16 cellular contexts compared by ENCODE assay signal in the genomic region with DNA sequence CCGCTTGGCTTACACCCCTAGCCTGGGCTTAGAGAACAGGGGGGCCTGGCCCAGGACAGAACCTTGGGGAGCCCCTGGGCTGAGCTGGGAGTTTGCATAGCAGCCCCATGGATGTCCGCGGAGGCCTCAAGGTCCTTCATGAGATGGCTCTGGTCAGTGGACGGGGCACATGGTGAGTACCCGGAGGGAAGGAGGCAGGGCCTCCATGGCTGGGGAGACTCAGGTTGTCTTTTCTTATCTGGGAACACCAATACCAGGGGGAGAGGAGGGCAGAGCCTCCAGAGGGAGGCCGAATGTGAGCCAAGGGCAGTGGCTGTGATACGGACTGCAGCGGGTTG.
DNase-seq lines count a peak whose midpoint lies in the region; ATAC-seq and TF ChIP-seq lines count a peak whose summit lies in the region.
"Had no signal": no experiment of that assay in that cellular context is flagged by ENCODE, and none has a peak within 500 bp of the region (broad histone marks: within the 10 kb centered on the region; RNA-seq: fewer than 3 reads in every experiment).

No MANE protein-coding gene starts in this region.

- POLR2A ChIA-PET in naive thymus-derived CD4-positive, alpha-beta T cell (lab: Charles Lee) = no interaction called here
- POLR2A ChIA-PET in CD8-positive, alpha-beta T cell (lab: Charles Lee) = no interaction called here

- ATAC-seq in naive thymus-derived CD4-positive, alpha-beta T cell = peak; percentile 26
- peak; percentile 21 for ATAC-seq in stimulated activated naive CD8-positive, alpha-beta T cell treated with anti-CD3 and anti-CD28 coated beads, Interleukin-15, amount 100 ng/mL, for 72 hours
- no peak for ATAC-seq in CD8-positive, alpha-beta T cell
- ATAC-seq in GM18498 (IDR thresholded peaks at IDR 0.05; ENCODE audit: unreplicated experiment) = no peak
- ATAC-seq: HCT116 had no signal

- peaks cover 3% of the 10 kb centered on the region for H3K27me3 Mint-ChIP-seq in endodermal cell (ENCODE audit: insufficient read depth)
- no peaks in the 10 kb centered on the region for H3K27me3 Mint-ChIP-seq in naive thymus-derived CD4-positive, alpha-beta T cell
- H3K27me3 Mint-ChIP-seq in progenitor cell of endocrine pancreas = no peaks in the 10 kb centered on the region
- peaks cover 9% of the 10 kb centered on the region for H3K27me3 Mint-ChIP-seq in stimulated activated naive CD8-positive, alpha-beta T cell treated with anti-CD3 and anti-CD28 coated beads, Interleukin-15, amount 100 ng/mL, for 72 hours
- H3K27me3 Mint-ChIP-seq in CD8-positive, alpha-beta T cell (ENCODE audit: low read depth) = no peaks in the 10 kb centered on the region

- H3K27ac Mint-ChIP-seq in endodermal cell (peak overlapping the region; percentile 35), progenitor cell of endocrine pancreas (peak overlapping the region; percentile 51)
- no peak overlapping the region for H3K27ac Mint-ChIP-seq in naive thymus-derived CD4-positive, alpha-beta T cell
- no peak overlapping the region for H3K27ac Mint-ChIP-seq in stimulated activated naive CD8-positive, alpha-beta T cell treated with anti-CD3 and anti-CD28 coated beads, Interleukin-15, amount 100 ng/mL, for 72 hours
- H3K27ac Mint-ChIP-seq in CD8-positive, alpha-beta T cell = no peak overlapping the region
- H3K27ac Mint-ChIP-seq: CD4-positive, CD25-positive, alpha-beta regulatory T cell; HFFc6; IgD-negative memory B cell had no signal

- intact Hi-C loops in naive thymus-derived CD4-positive, alpha-beta T cell (cut with micrococcal nuclease) = no loop called here
- intact Hi-C loops in CD8-positive, alpha-beta T cell (cut with DNase I, micrococcal nuclease) = no loop called here

- no peaks in the 10 kb centered on the region for H3K9me3 ChIP-seq in endodermal cell (ENCODE audit: control insufficient read depth, low read length)
- no peaks in the 10 kb centered on the region for H3K9me3 ChIP-seq in naive thymus-derived CD4-positive, alpha-beta T cell (ENCODE audit: control insufficient read depth in 2 of 3, low read length in 3 of 3)
- no peaks in the 10 kb centered on the region for H3K9me3 ChIP-seq in CD8-positive, alpha-beta T cell (ENCODE audit: low read length)
- H3K9me3 ChIP-seq: BE2C, Caco-2 had no signal

- no peak for DNase-seq in endodermal cell
- no peak for DNase-seq in naive thymus-derived CD4-positive, alpha-beta T cell
- no peak for DNase-seq in progenitor cell of endocrine pancreas (ENCODE audit: low spot score, unreplicated experiment)
- DNase-seq in stimulated activated naive CD8-positive, alpha-beta T cell treated with anti-CD3 and anti-CD28 coated beads, Interleukin-15, amount 100 ng/mL, for 72 hours = no peak
- no peak for DNase-seq in CD8-positive, alpha-beta T cell
- DNase-seq in stimulated activated CD4-positive, alpha-beta T cell treated with anti-CD3 and anti-CD28 coated beads, Interleukin-2, amount 100 ng/mL, for 24 hours = no peak
- DNase-seq: ACHN; BE2C; C1 segment of cervical spinal cord; Caco-2; CD4-positive, CD25-positive, alpha-beta regulatory T cell; GOT3; HFFc6 had no signal

- no peak overlapping the region for H3K9ac ChIP-seq in endodermal cell (ENCODE audit: extremely low read depth, low read length, poor library complexity, severe bottlenecking)

- no peak for TF ChIP-seq CTCF in endodermal cell (conservative IDR thresholded peaks at IDR 0.05)
- TF ChIP-seq CTCF in progenitor cell of endocrine pancreas (IDR thresholded peaks at IDR 0.05; ENCODE audit: unreplicated experiment) = no peak
- no peak for TF ChIP-seq CTCF in CD8-positive, alpha-beta T cell (IDR thresholded peaks at IDR 0.05)

- no peaks in the 10 kb centered on the region for H3K36me3 Mint-ChIP-seq in endodermal cell (ENCODE audit: low read depth)
- H3K36me3 Mint-ChIP-seq in naive thymus-derived CD4-positive, alpha-beta T cell = peaks cover 0 to 2% (median 0%) of the 10 kb centered on the region in 5 donors
- H3K36me3 Mint-ChIP-seq in progenitor cell of endocrine pancreas (ENCODE audit: insufficient read depth) = no peaks in the 10 kb centered on the region
- H3K36me3 Mint-ChIP-seq in CD8-positive, alpha-beta T cell = peaks cover 2% of the 10 kb centered on the region
- H3K36me3 Mint-ChIP-seq: CD4-positive, CD25-positive, alpha-beta regulatory T cell; IgD-negative memory B cell had no signal

- H3K9me3 Mint-ChIP-seq in endodermal cell (no peaks in the 10 kb centered on the region), progenitor cell of endocrine pancreas (ENCODE audit: low read depth) (no peaks in the 10 kb centered on the region)
- peaks cover 0 to under 1% (median 0%) of the 10 kb centered on the region in 11 donors for H3K9me3 Mint-ChIP-seq in naive thymus-derived CD4-positive, alpha-beta T cell
- H3K9me3 Mint-ChIP-seq in stimulated activated naive CD8-positive, alpha-beta T cell treated with anti-CD3 and anti-CD28 coated beads, Interleukin-15, amount 100 ng/mL, for 72 hours = no peaks in the 10 kb centered on the region
- H3K9me3 Mint-ChIP-seq in CD8-positive, alpha-beta T cell = no peaks in the 10 kb centered on the region
- H3K9me3 Mint-ChIP-seq: CD4-positive, CD25-positive, alpha-beta regulatory T cell; HFFc6; IgD-negative memory B cell had no signal

- WGBS in endodermal cell (ENCODE audit: insufficient coverage in 1 of 2, insufficient read length in 1 of 2), 2 experiments = 92 to 93% methylated on average over 4 to 8 of the region's 8 CpGs

- no peak overlapping the region for H3K27ac ChIP-seq in endodermal cell (ENCODE audit: low read depth, low read length)
- no peak overlapping the region for H3K27ac ChIP-seq in naive thymus-derived CD4-positive, alpha-beta T cell (ENCODE audit: low read depth, low read length)
- no peak overlapping the region for H3K27ac ChIP-seq in CD8-positive, alpha-beta T cell (ENCODE audit: low read depth, low read length)

- no peaks in the 10 kb centered on the region for H3K36me3 ChIP-seq in endodermal cell (ENCODE audit: control insufficient read depth, insufficient read depth, low read length)
- no peaks in the 10 kb centered on the region for H3K36me3 ChIP-seq in naive thymus-derived CD4-positive, alpha-beta T cell (ENCODE audit: control insufficient read depth in 2 of 3, insufficient read depth in 3 of 3, low read length in 3 of 3)
- H3K36me3 ChIP-seq in CD8-positive, alpha-beta T cell (ENCODE audit: insufficient read depth, low read length) = no peaks in the 10 kb centered on the region
- H3K36me3 ChIP-seq: BE2C had no signal

- H3K4me1 Mint-ChIP-seq in endodermal cell (no peaks in the 10 kb centered on the region), progenitor cell of endocrine pancreas (ENCODE audit: low read depth) (no peaks in the 10 kb centered on the region)
- H3K4me1 Mint-ChIP-seq in naive thymus-derived CD4-positive, alpha-beta T cell = no peaks in the 10 kb centered on the region
- no peaks in the 10 kb centered on the region for H3K4me1 Mint-ChIP-seq in stimulated activated naive CD8-positive, alpha-beta T cell treated with anti-CD3 and anti-CD28 coated beads, Interleukin-15, amount 100 ng/mL, for 72 hours
- no peaks in the 10 kb centered on the region for H3K4me1 Mint-ChIP-seq in CD8-positive, alpha-beta T cell (ENCODE audit: low read depth)
- H3K4me1 Mint-ChIP-seq: CD4-positive, CD25-positive, alpha-beta regulatory T cell had no signal

- no peak overlapping the region for H3K4me3 ChIP-seq in endodermal cell (ENCODE audit: low read length)
- H3K4me3 ChIP-seq in naive thymus-derived CD4-positive, alpha-beta T cell (ENCODE audit: low read length) = no peak overlapping the region
- no peak overlapping the region for H3K4me3 ChIP-seq in CD8-positive, alpha-beta T cell (ENCODE audit: low read depth, low read length)

- H3K4me1 ChIP-seq in endodermal cell (ENCODE audit: control insufficient read depth, insufficient read depth, low read length) = no peaks in the 10 kb centered on the region
- H3K4me1 ChIP-seq in naive thymus-derived CD4-positive, alpha-beta T cell (ENCODE audit: control insufficient read depth in 2 of 2, insufficient read depth in 2 of 2, low read length in 2 of 2) = no peaks in the 10 kb centered on the region
- no peaks in the 10 kb centered on the region for H3K4me1 ChIP-seq in CD8-positive, alpha-beta T cell (ENCODE audit: insufficient read depth, low read length)
- H3K4me1 ChIP-seq: BE2C, Caco-2 had no signal

- CTCF ChIA-PET in naive thymus-derived CD4-positive, alpha-beta T cell (lab: Charles Lee) = interaction anchor here (0.5 kb wide), 1 partner anchor 68 kb away, joined by 3 read pairs; no protein-coding TSS in a partner anchor
- CTCF ChIA-PET in CD8-positive, alpha-beta T cell (lab: Charles Lee) = no interaction called here

- no peaks in the 10 kb centered on the region for H3K27me3 ChIP-seq in endodermal cell (ENCODE audit: control insufficient read depth, insufficient read depth, low read length, poor library complexity, severe bottlenecking)
- H3K27me3 ChIP-seq in naive thymus-derived CD4-positive, alpha-beta T cell (ENCODE audit: control insufficient read depth in 2 of 2, insufficient read depth in 2 of 2, low read length in 2 of 2) = no peaks in the 10 kb centered on the region
- H3K27me3 ChIP-seq in CD8-positive, alpha-beta T cell (ENCODE audit: insufficient read depth, low read length) = no peaks in the 10 kb centered on the region

- H3K4me3 Mint-ChIP-seq in endodermal cell (no peak overlapping the region), progenitor cell of endocrine pancreas (ENCODE audit: low read depth) (no peak overlapping the region)
- H3K4me3 Mint-ChIP-seq in naive thymus-derived CD4-positive, alpha-beta T cell = no peak overlapping the region
- H3K4me3 Mint-ChIP-seq in stimulated activated naive CD8-positive, alpha-beta T cell treated with anti-CD3 and anti-CD28 coated beads, Interleukin-15, amount 100 ng/mL, for 72 hours = no peak overlapping the region
- H3K4me3 Mint-ChIP-seq in CD8-positive, alpha-beta T cell = no peak overlapping the region
- H3K4me3 Mint-ChIP-seq: CD4-positive, CD25-positive, alpha-beta regulatory T cell; HFFc6; IgD-negative memory B cell had no signal

Comparison
In these comparisons a context has a peak if more than half of its experiments do, and no peak if none do; other contexts are left out.
1. H3K27ac Mint-ChIP-seq: peak in endodermal cell (single experiment) and progenitor cell of endocrine pancreas (single experiment); none in naive thymus-derived CD4-positive, alpha-beta T cell (0 of 9), stimulated activated naive CD8-positive, alpha-beta T cell treated with anti-CD3 and anti-CD28 coated beads, Interleukin-15, amount 100 ng/mL, for 72 hours (0 of 2) and CD8-positive, alpha-beta T cell (single experiment).
2. ATAC-seq: peak in naive thymus-derived CD4-positive, alpha-beta T cell (single experiment) and stimulated activated naive CD8-positive, alpha-beta T cell treated with anti-CD3 and anti-CD28 coated beads, Interleukin-15, amount 100 ng/mL, for 72 hours (single experiment); none in CD8-positive, alpha-beta T cell (single experiment) and GM18498 (single experiment).